ENCODE assay signal across 15 cellular contexts in genomic region chr22:45335021-45335818, GRCh38. TPM values are rescaled to one million over a fixed set of nuclear protein-coding genes. Genes with fewer than 3 reads are reported as not detected.
DNase-seq lines count a peak whose midpoint lies in the region; ATAC-seq, FAIRE-seq and TF ChIP-seq lines count a peak whose summit lies in the region.
"Had no signal": no experiment of that assay in that cellular context is flagged by ENCODE, and none has a peak within 500 bp of the region (broad histone marks: within the 10 kb centered on the region; RNA-seq: fewer than 3 reads in every experiment).

No MANE protein-coding gene starts in this region.

- peak overlapping the region; percentile 39 for H3K4me2 ChIP-seq in mammary epithelial cell (ENCODE audit: insufficient read depth, low read depth, low read length)
- H3K4me2 ChIP-seq in keratinocyte (ENCODE audit: control insufficient read depth, extremely low read depth, insufficient read depth, low read depth, low read length): peak overlapping the region; percentile 49

- DNase-seq in NCI-H1092 treated with DMSO at 0.1 percent for 48 hours (lab: John Stamatoyannopoulos, UW): peak; percentile 13
- DNase-seq in NCI-H1092 (lab: John Stamatoyannopoulos, UW): no peak
- DNase-seq in mammary epithelial cell: peak; percentile 43
- DNase-seq in keratinocyte (ENCODE audit: low read depth, low spot score): no peak
- no peak for DNase-seq in thoracic aorta (ENCODE audit: low spot score)
- DNase-seq in activated CD4-positive, alpha-beta memory T cell treated with anti-CD3 and anti-CD28 coated beads, Interleukin-2, amount 10 ng/mL, durations not matched to agents 7 days and 5 days: no peak
- DNase-seq in NCI-H82 treated with DMSO at 0.1 percent for 48 hours (lab: John Stamatoyannopoulos, UW; ENCODE audit: unreplicated experiment): no peak
- no peak for DNase-seq in stimulated activated CD8-positive, alpha-beta memory T cell treated with anti-CD3 and anti-CD28 coated beads, Interleukin-4, amount 100 ng/mL, for 48 hours
- DNase-seq: midbrain, NCI-H2081 treated with DMSO at 0.1 percent for 48 hours had no signal

- WGBS in mammary epithelial cell (ENCODE audit: low coverage, missing lambda C conversion rate): 28% methylated on average over 16 of the region's 26 CpGs

- peak; percentile 55 for FAIRE-seq in keratinocyte (lab: Jason Lieb, UNC)
- FAIRE-seq: G401.6 had no signal

- no peaks in the 10 kb centered on the region for H3K9me1 ChIP-seq in keratinocyte (ENCODE audit: control insufficient read depth, extremely low read depth, insufficient read depth, low read length)

- H3K79me2 ChIP-seq in mammary epithelial cell (ENCODE audit: insufficient read depth, low read length) (no peaks in the 10 kb centered on the region), keratinocyte (ENCODE audit: control insufficient read depth, insufficient read depth, low read length) (no peaks in the 10 kb centered on the region)

- peaks cover 10% of the 10 kb centered on the region for H3K4me1 Mint-ChIP-seq in activated CD4-positive, alpha-beta memory T cell treated with anti-CD3 and anti-CD28 coated beads, Interleukin-2, amount 10 ng/mL, durations not matched to agents 7 days and 5 days

- H3K36me3 Mint-ChIP-seq in activated CD4-positive, alpha-beta memory T cell treated with anti-CD3 and anti-CD28 coated beads, Interleukin-2, amount 10 ng/mL, durations not matched to agents 7 days and 5 days (ENCODE audit: low read depth): peaks cover 62% of the 10 kb centered on the region

- intact Hi-C loops in mammary epithelial cell (cut with micrococcal nuclease): no loop called here

- in situ Hi-C loops in mammary epithelial cell (cut with MboI; ENCODE audit: low sequenced_read_pairs in 2 of 2): no loop called here

- H2AFZ ChIP-seq in mammary epithelial cell (ENCODE audit: low read depth, low read length): peak overlapping the region; percentile 25
- no peak overlapping the region for H2AFZ ChIP-seq in keratinocyte (ENCODE audit: control insufficient read depth, low read length)

- no peak overlapping the region for H3K4me3 Mint-ChIP-seq in activated CD4-positive, alpha-beta memory T cell treated with anti-CD3 and anti-CD28 coated beads, Interleukin-2, amount 10 ng/mL, durations not matched to agents 7 days and 5 days
- H3K4me3 Mint-ChIP-seq: stimulated activated naive CD8-positive, alpha-beta T cell treated with anti-CD3 and anti-CD28 coated beads, Interleukin-15, Interleukin-2, amounts not matched to agents 100 ng/mL and 50 ng/mL, for 24 hours had no signal

- H3K4me3 ChIP-seq in mammary epithelial cell (replicated peaks in 1 of 3; ENCODE audit: insufficient read depth in 1 of 3, low read depth in 2 of 3, low read length in 3 of 3) (no peak overlapping the region), keratinocyte (ENCODE audit: control insufficient read depth in 2 of 3, extremely low read depth in 1 of 3, insufficient read depth in 2 of 3, low read depth in 1 of 3, low read length in 3 of 3) (no peak overlapping the region), thoracic aorta (peak overlapping the region; percentile 12)
- H3K4me3 ChIP-seq: SJSA1 had no signal

- dilution Hi-C loops in mammary epithelial cell (cut with HindIII; ENCODE audit: low sequenced_read_pairs): loop anchor here (5.0 kb wide), 1 partner anchor 58 kb away; no protein-coding TSS in a partner anchor
- dilution Hi-C loops in keratinocyte (cut with MboI; ENCODE audit: extremely low pct_ligation_motif_present, low sequenced_read_pairs): no loop called here

- peaks cover 18% of the 10 kb centered on the region for H3K36me3 ChIP-seq in mammary epithelial cell (ENCODE audit: insufficient read depth, low read length)
- H3K36me3 ChIP-seq in keratinocyte (ENCODE audit: control insufficient read depth in 2 of 2, extremely low read depth in 1 of 2, insufficient read depth in 2 of 2, low read length in 2 of 2): peaks cover 19 to 34% of the 10 kb centered on the region in 2 experiments
- H3K36me3 ChIP-seq in thoracic aorta: peaks cover 17% of the 10 kb centered on the region

- H3K4me1 ChIP-seq in mammary epithelial cell (ENCODE audit: insufficient read depth, low read length) (peaks cover 24% of the 10 kb centered on the region), keratinocyte (ENCODE audit: control insufficient read depth, extremely low read depth, insufficient read depth, low read length) (peaks cover 26% of the 10 kb centered on the region), thoracic aorta (ENCODE audit: control insufficient read depth in 1 of 2, low read depth in 2 of 2) (peaks cover 20 to 47% of the 10 kb centered on the region in 2 donors)
- H3K4me1 ChIP-seq: SJSA1 had no signal

- H3K27me3 ChIP-seq in mammary epithelial cell (ENCODE audit: insufficient read depth, low read length) (no peaks in the 10 kb centered on the region), keratinocyte (ENCODE audit: control insufficient read depth, extremely low read depth, insufficient read depth, low read length) (no peaks in the 10 kb centered on the region), thoracic aorta (replicated peaks; ENCODE audit: insufficient read depth) (no peaks in the 10 kb centered on the region)
- H3K27me3 ChIP-seq: SJSA1 had no signal

- H3K27ac Mint-ChIP-seq in activated CD4-positive, alpha-beta memory T cell treated with anti-CD3 and anti-CD28 coated beads, Interleukin-2, amount 10 ng/mL, durations not matched to agents 7 days and 5 days: no peak overlapping the region
- H3K27ac Mint-ChIP-seq: stimulated activated naive CD8-positive, alpha-beta T cell treated with anti-CD3 and anti-CD28 coated beads, Interleukin-15, Interleukin-2, amounts not matched to agents 100 ng/mL and 50 ng/mL, for 24 hours had no signal

- no TSS peak for BruUV-seq in mammary epithelial cell (replicated peaks; lab: Mats Ljungman, UMichigan)

- no peaks in the 10 kb centered on the region for H3K9me3 ChIP-seq in mammary epithelial cell (replicated peaks; ENCODE audit: insufficient read depth, low read length)
- H3K9me3 ChIP-seq in keratinocyte (ENCODE audit: control insufficient read depth, low read depth, low read length): no peaks in the 10 kb centered on the region
- H3K9me3 ChIP-seq in thoracic aorta: no peaks in the 10 kb centered on the region
- H3K9me3 ChIP-seq: SJSA1 had no signal

- no peaks in the 10 kb centered on the region for H3K27me3 Mint-ChIP-seq in activated CD4-positive, alpha-beta memory T cell treated with anti-CD3 and anti-CD28 coated beads, Interleukin-2, amount 10 ng/mL, durations not matched to agents 7 days and 5 days
- H3K27me3 Mint-ChIP-seq: stimulated activated naive CD8-positive, alpha-beta T cell treated with anti-CD3 and anti-CD28 coated beads, Interleukin-15, Interleukin-2, amounts not matched to agents 100 ng/mL and 50 ng/mL, for 24 hours had no signal

- POLR2A ChIA-PET in activated CD4-positive, alpha-beta memory T cell treated with anti-CD3 and anti-CD28 coated beads, Interleukin-2, amount 10 ng/mL, durations not matched to agents 7 days and 5 days (lab: Charles Lee): interaction anchor here (0.6 to 1.8 kb wide), 4 partner anchors 17 to 274 kb away, joined by 3 to 13 read pairs (median 4); no protein-coding TSS in a partner anchor

- H4K20me1 ChIP-seq in mammary epithelial cell (ENCODE audit: insufficient read depth, low read length) (no peaks in the 10 kb centered on the region), keratinocyte (ENCODE audit: control insufficient read depth, extremely low read depth, insufficient read depth, low read length) (peaks cover 3% of the 10 kb centered on the region)

- TF ChIP-seq CTCF in mammary epithelial cell (conservative IDR thresholded peaks at IDR 0.05 in 1 of 2, IDR thresholded peaks at IDR 0.05 in 1 of 2; ENCODE audit: extremely low read depth in 1 of 2, insufficient read depth in 1 of 2, low read depth in 1 of 2, low read length in 2 of 2) (peak; percentile 27 to 43), keratinocyte (optimal IDR thresholded peaks at IDR 0.05 in 1 of 3, IDR thresholded peaks at IDR 0.05 in 1 of 3, conservative IDR thresholded peaks at IDR 0.05 in 1 of 3; ENCODE audit: extremely low read depth in 1 of 3, insufficient read depth in 2 of 3, low read length in 3 of 3) (peak; percentile 31 to 48 (median 44)), thoracic aorta (IDR thresholded peaks at IDR 0.05) (no peak)

- H3K9ac ChIP-seq in mammary epithelial cell (ENCODE audit: insufficient read depth, low read length) (no peak overlapping the region), keratinocyte (ENCODE audit: control insufficient read depth, extremely low read depth, insufficient read depth, low read length) (peak overlapping the region; percentile 0)

- no peak for ATAC-seq in thoracic aorta (ENCODE audit: insufficient number of reproducible peaks, low FRiP score, low read depth)

- H3K27ac ChIP-seq in mammary epithelial cell (ENCODE audit: insufficient read depth, low read depth, low read length) (no peak overlapping the region), keratinocyte (ENCODE audit: control insufficient read depth, insufficient read depth, low read length) (peak overlapping the region; percentile 27), thoracic aorta (peak overlapping the region; percentile 45 to 59)
- H3K27ac ChIP-seq: 22Rv1, SJSA1 had no signal

- no peaks in the 10 kb centered on the region for H3K9me3 Mint-ChIP-seq in activated CD4-positive, alpha-beta memory T cell treated with anti-CD3 and anti-CD28 coated beads, Interleukin-2, amount 10 ng/mL, durations not matched to agents 7 days and 5 days
- H3K9me3 Mint-ChIP-seq: stimulated activated naive CD8-positive, alpha-beta T cell treated with anti-CD3 and anti-CD28 coated beads, Interleukin-15, Interleukin-2, amounts not matched to agents 100 ng/mL and 50 ng/mL, for 24 hours had no signal

- CTCF ChIA-PET in mammary epithelial cell (lab: Charles Lee; ENCODE audit: low non-redundant PET): interaction anchor here (0.6 kb wide), 5 partner anchors 17 to 685 kb away, joined by 3 to 5 read pairs (median 4); no protein-coding TSS in a partner anchor
- CTCF ChIA-PET in activated CD4-positive, alpha-beta memory T cell treated with anti-CD3 and anti-CD28 coated beads, Interleukin-2, amount 10 ng/mL, durations not matched to agents 7 days and 5 days (lab: Charles Lee): no interaction called here

RNA-seq across cellular contexts. Expression of gene FAM118A, which starts 25.5 kb away (rescaled TPM):
- total RNA-seq in mammary epithelial cell (10 to 100 TPM; 17.2 to 22.2 TPM), thoracic aorta (100 to 1,000 TPM in 1 of 2 donors, 10 to 100 TPM in 1; 54.4 to 244 TPM)
- polyA plus RNA-seq in mammary epithelial cell (14.5 TPM), keratinocyte (20.8 to 31.1 TPM (median 28.6 TPM) in 3 replicates)
- polyA minus RNA-seq in mammary epithelial cell (7.3 TPM), keratinocyte (13.7 to 19.9 TPM (median 18.3 TPM) in 3 replicates)
- 13.8 TPM for polyA plus RNA-seq in keratinocyte (2011; ENCODE audit: low read depth)
- 11.0 and 15.6 TPM in 2 replicates for polyA plus RNA-seq in keratinocyte (2011; cell fraction: cytosol; rRNA removed)
- 74.0 and 91.3 TPM in 2 replicates for polyA plus RNA-seq in keratinocyte (2011; cell fraction: nucleus; rRNA removed)
- 13.3 and 15.0 TPM in 2 replicates for polyA plus RNA-seq in keratinocyte (2012; ENCODE audit: low replicate concordance)
- 24.0 TPM for polyA minus RNA-seq in keratinocyte (2011; cell fraction: cytosol; rRNA and poly(A)+ RNA removed)
- 20.0 and 31.6 TPM in 2 replicates for polyA minus RNA-seq in keratinocyte (2011; cell fraction: nucleus; rRNA and poly(A)+ RNA removed)
- total RNA-seq in activated CD4-positive, alpha-beta memory T cell treated with anti-CD3 and anti-CD28 coated beads, Interleukin-2, amount 10 ng/mL, durations not matched to agents 7 days and 5 days: 10 to 100 TPM; 73.9 to 74.7 TPM

RNA-seq across cellular contexts. Expression of gene UPK3A, which starts 50.5 kb away (rescaled TPM):
- not detected for total RNA-seq in mammary epithelial cell
- polyA plus RNA-seq in mammary epithelial cell: not detected
- polyA minus RNA-seq in mammary epithelial cell: not detected
- polyA plus RNA-seq in keratinocyte: not detected in 3 replicates
- polyA plus RNA-seq in keratinocyte (2011; ENCODE audit: low read depth): not detected
- not detected in 2 replicates for polyA plus RNA-seq in keratinocyte (2011; cell fraction: cytosol; rRNA removed)
- polyA plus RNA-seq in keratinocyte (2011; cell fraction: nucleus; rRNA removed): not detected in 2 replicates
- not detected in 2 replicates for polyA plus RNA-seq in keratinocyte (2012; ENCODE audit: low replicate concordance)
- not detected in 3 replicates for polyA minus RNA-seq in keratinocyte
- polyA minus RNA-seq in keratinocyte (2011; cell fraction: cytosol; rRNA and poly(A)+ RNA removed): not detected
- polyA minus RNA-seq in keratinocyte (2011; cell fraction: nucleus; rRNA and poly(A)+ RNA removed): not detected in 2 replicates
- not detected for total RNA-seq in thoracic aorta
- total RNA-seq in activated CD4-positive, alpha-beta memory T cell treated with anti-CD3 and anti-CD28 coated beads, Interleukin-2, amount 10 ng/mL, durations not matched to agents 7 days and 5 days: not detected
- total RNA-seq: SJSA1 had no signal
- polyA plus RNA-seq: adipose tissue had no signal

Comparison
In these comparisons a context has a peak if more than half of its experiments do, and no peak if none do; other contexts are left out.
1. DNase-seq: peak in NCI-H1092 treated with DMSO at 0.1 percent for 48 hours (single experiment) and mammary epithelial cell (single experiment); none in NCI-H1092 (single experiment), keratinocyte (single experiment), thoracic aorta (single experiment), activated CD4-positive, alpha-beta memory T cell treated with anti-CD3 and anti-CD28 coated beads, Interleukin-2, amount 10 ng/mL, durations not matched to agents 7 days and 5 days (single experiment), NCI-H82 treated with DMSO at 0.1 percent for 48 hours (single experiment) and stimulated activated CD8-positive, alpha-beta memory T cell treated with anti-CD3 and anti-CD28 coated beads, Interleukin-4, amount 100 ng/mL, for 48 hours (single experiment).